In genomic region chr2:8004250-8004681, GRCh38 we compare ENCODE assay signal across 8 cellular contexts.
DNase-seq lines count a peak whose midpoint lies in the region; ATAC-seq lines count a peak whose summit lies in the region.

No MANE protein-coding gene starts in this region.

- ATAC-seq in HG02763 (IDR thresholded peaks at IDR 0.05; ENCODE audit: unreplicated experiment) (no peak), HG02588 (IDR thresholded peaks at IDR 0.05; ENCODE audit: unreplicated experiment) (no peak), GM19463 (IDR thresholded peaks at IDR 0.05; ENCODE audit: unreplicated experiment) (no peak)

- DNase-seq in ELR (ENCODE audit: low read depth) (peak; percentile 29), NOMO-1 treated with DMSO at 0.1 percent for 48 hours (lab: John Stamatoyannopoulos, UW; ENCODE audit: unreplicated experiment) (peak; percentile 61), fibroblast of peridontal ligament (ENCODE audit: extremely low read depth) (peak; percentile 90), putamen (ENCODE audit: low spot score) (peak; percentile 34)
- no peak for DNase-seq in activated CD8-positive, alpha-beta memory T cell treated with anti-CD3 and anti-CD28 coated beads, Interleukin-2, amount 50 U/mL, for 48 hours
